34 cellular contexts compared by ENCODE assay signal in the genomic region with DNA sequence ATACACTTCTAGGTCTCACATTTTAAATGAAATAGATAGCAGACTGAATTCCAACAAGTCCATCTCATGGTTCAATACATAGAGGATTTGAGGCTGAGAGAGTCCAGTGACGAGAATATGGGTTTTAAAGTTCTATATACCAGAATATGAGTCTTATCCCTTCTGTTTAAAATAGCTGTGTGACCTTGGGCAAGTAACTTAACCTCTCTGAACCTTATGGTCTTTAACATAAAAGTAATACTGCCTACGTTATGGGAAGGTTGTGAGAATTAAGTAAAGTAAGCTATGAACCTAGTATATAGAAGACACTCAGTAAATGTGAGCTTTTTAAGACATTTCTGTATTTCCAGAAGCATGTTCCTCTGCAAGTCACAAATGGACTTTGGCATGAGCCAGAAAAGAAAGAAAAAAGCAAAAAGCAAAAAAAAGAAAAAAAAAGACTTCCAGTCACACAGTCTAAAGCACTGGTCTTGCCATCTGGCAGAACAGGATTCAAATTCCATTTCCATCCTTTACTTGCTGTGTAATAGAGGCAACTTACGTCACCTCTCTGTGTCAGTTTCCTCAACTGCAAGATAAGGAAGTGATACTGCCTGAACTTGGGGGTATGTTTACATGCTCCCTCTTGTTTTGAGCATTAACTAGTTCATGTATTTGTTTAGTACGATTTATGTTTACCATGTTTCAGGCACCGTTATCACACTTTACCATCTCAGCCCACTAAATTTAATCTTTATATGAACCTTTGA.
A peak's percentile ranks its signal among the peaks of the same experiment; 100 is the strongest.
DNase-seq lines count a peak whose midpoint lies in the region; ATAC-seq, FAIRE-seq and TF ChIP-seq lines count a peak whose summit lies in the region.
"Had no signal": no experiment of that assay in that cellular context is flagged by ENCODE, and none has a peak within 500 bp of the region (broad histone marks: within the 10 kb centered on the region; RNA-seq: fewer than 3 reads in every experiment).

No MANE protein-coding gene starts in this region.

- no peak overlapping the region for H3K27ac Mint-ChIP-seq in progenitor cell of endocrine pancreas
- H3K27ac Mint-ChIP-seq: activated CD8-positive, alpha-beta T cell treated with anti-CD3 and anti-CD28 coated beads, Interleukin-2, amount 10 ng/mL, durations not matched to agents 7 days and 5 days; activated naive CD4-positive, alpha-beta T cell treated with anti-CD3 and anti-CD28 coated beads, Interleukin-2, amount 50 U/mL, for 72 hours; activated T-helper 2 cell treated with anti-CD3 and anti-CD28 coated beads, Interferon-gamma antibody, Interleukin-2, Interleukin-4, amounts not matched to agents 10 μg/mL and 5 μg/mL and 100 μg/mL, durations not matched to agents 14 hours and 24 hours and 36 hours; CD4-positive, CD25-positive, alpha-beta regulatory T cell; naive thymus-derived CD4-positive, alpha-beta T cell; stimulated activated naive CD8-positive, alpha-beta T cell treated with anti-CD3 and anti-CD28 coated beads, Interleukin-15, Interleukin-2, amounts not matched to agents 100 ng/mL and 50 ng/mL, for 24 hours had no signal

- no peaks in the 10 kb centered on the region for H4K20me1 ChIP-seq in OCI-LY3 (ENCODE audit: insufficient read depth, low read length)

- TF ChIP-seq CTCF in A549 (IDR thresholded peaks at IDR 0.05): no peak
- TF ChIP-seq CTCF in OCI-LY3 (IDR thresholded peaks at IDR 0.05; ENCODE audit: low read depth, low read length): no peak
- no peak for TF ChIP-seq CTCF in ovary (IDR thresholded peaks at IDR 0.05)
- TF ChIP-seq CTCF in progenitor cell of endocrine pancreas (IDR thresholded peaks at IDR 0.05; ENCODE audit: unreplicated experiment): no peak

- TF ChIP-seq EP300 in A549 (IDR thresholded peaks at IDR 0.05) (no peak), ovary (IDR thresholded peaks at IDR 0.05) (no peak)

- no peak for ATAC-seq in A549
- peak; percentile 73 for ATAC-seq in GM18867 (IDR thresholded peaks at IDR 0.05; ENCODE audit: unreplicated experiment)
- peak; percentile 57 for ATAC-seq in HG02885 (IDR thresholded peaks at IDR 0.05; ENCODE audit: poor library complexity, unreplicated experiment)
- ATAC-seq: activated CD4-positive, CD25-positive, alpha-beta regulatory T cell treated with anti-CD3 and anti-CD28 coated beads, Interleukin-2, amount 50 U/mL, for 24 hours; activated CD8-positive, alpha-beta T cell treated with anti-CD3 and anti-CD28 coated beads, Interleukin-2, amount 10 ng/mL, durations not matched to agents 7 days and 5 days; activated naive CD4-positive, alpha-beta T cell treated with anti-CD3 and anti-CD28 coated beads, Interleukin-2, amount 50 U/mL, for 72 hours; HepG2; naive thymus-derived CD4-positive, alpha-beta T cell had no signal

- no peak for DNase-seq in A549 (ENCODE audit: low read depth in 1 of 2, low spot score in 1 of 2)
- no peak for DNase-seq in stimulated activated CD4-positive, alpha-beta T cell treated with anti-CD3 and anti-CD28 coated beads, Interleukin-15, amount 100 ng/mL, for 24 hours
- DNase-seq in HUDEP-2 (lab: John Stamatoyannopoulos, UW; ENCODE audit: unreplicated experiment in 76 of 76): no peak
- DNase-seq in ovary: no peak
- DNase-seq in progenitor cell of endocrine pancreas (ENCODE audit: low spot score, unreplicated experiment): no peak
- DNase-seq: 8988T; activated CD8-positive, alpha-beta T cell treated with anti-CD3 and anti-CD28 coated beads, Interleukin-2, amount 10 ng/mL, durations not matched to agents 7 days and 5 days; CD4-positive, CD25-positive, alpha-beta regulatory T cell; EL; HCEC 1CT; head of caudate nucleus; Kasumi-1; kidney; midbrain; naive thymus-derived CD4-positive, alpha-beta T cell; NCI-H1048; NCI-H187; NCI-H524 treated with DMSO at 0.1 percent for 48 hours; NK-92 treated with Interleukin-12 subunit alpha and Interleukin-12 subunit beta, amount 100 ng/mL, for 24 hours; T-helper 1 cell had no signal

- no peak overlapping the region for H3K9ac ChIP-seq in OCI-LY3 (ENCODE audit: low read length)

- CTCF ChIA-PET in A549 (lab: Yijun Ruan, JAX): no interaction called here

- no peak overlapping the region for H3K4me3 ChIP-seq in A549
- H3K4me3 ChIP-seq in OCI-LY3 (ENCODE audit: low read length): no peak overlapping the region
- no peak overlapping the region for H3K4me3 ChIP-seq in ovary
- H3K4me3 ChIP-seq: breast epithelium, thoracic aorta had no signal

- peak; percentile 7 for FAIRE-seq in A549 (lab: Jason Lieb, UNC)
- FAIRE-seq: D721Med, HepG2, kidney, TTC549 had no signal

- H3K36me3 ChIP-seq in OCI-LY3 (replicated peaks; ENCODE audit: low read depth, low read length) (no peaks in the 10 kb centered on the region), ovary (no peaks in the 10 kb centered on the region)
- H3K36me3 ChIP-seq: breast epithelium, thoracic aorta had no signal

- H3K4me1 ChIP-seq in A549 (no peaks in the 10 kb centered on the region), OCI-LY3 (ENCODE audit: low read length) (peaks cover 24% of the 10 kb centered on the region), ovary (ENCODE audit: insufficient read depth) (no peaks in the 10 kb centered on the region)
- H3K4me1 ChIP-seq: breast epithelium had no signal

- 24% methylated on average over 5 of the region's 5 CpGs for WGBS in A549 (ENCODE audit: missing lambda C conversion rate)
- 56 to 65% (median 57%) methylated on average over 5 of the region's 5 CpGs for WGBS in ovary, 3 donors

- H3K4me1 Mint-ChIP-seq in progenitor cell of endocrine pancreas (ENCODE audit: low read depth): no peaks in the 10 kb centered on the region
- H3K4me1 Mint-ChIP-seq: CD4-positive, CD25-positive, alpha-beta regulatory T cell; naive thymus-derived CD4-positive, alpha-beta T cell had no signal

- H3K79me2 ChIP-seq in OCI-LY3 (ENCODE audit: low read length): no peaks in the 10 kb centered on the region

- no peak overlapping the region for H3K4me3 Mint-ChIP-seq in progenitor cell of endocrine pancreas (ENCODE audit: low read depth)
- H3K4me3 Mint-ChIP-seq: CD4-positive, CD25-positive, alpha-beta regulatory T cell; naive thymus-derived CD4-positive, alpha-beta T cell; stimulated activated naive CD8-positive, alpha-beta T cell treated with anti-CD3 and anti-CD28 coated beads, Interleukin-15, Interleukin-2, amounts not matched to agents 100 ng/mL and 50 ng/mL, for 24 hours had no signal

- H3K27me3 ChIP-seq in OCI-LY3 (ENCODE audit: low read depth, low read length) (no peaks in the 10 kb centered on the region; the same call in 1 of the 2 replicates), ovary (no peaks in the 10 kb centered on the region)
- H3K27me3 ChIP-seq: breast epithelium had no signal

- no peak for TF ChIP-seq RAD21 in A549 (conservative IDR thresholded peaks at IDR 0.05 in 1 of 2, IDR thresholded peaks at IDR 0.05 in 1 of 2)

- H3K9me3 ChIP-seq in A549: no peaks in the 10 kb centered on the region
- no peaks in the 10 kb centered on the region for H3K9me3 ChIP-seq in OCI-LY3 (ENCODE audit: insufficient read depth, low read length)
- H3K9me3 ChIP-seq in ovary: no peaks in the 10 kb centered on the region
- H3K9me3 ChIP-seq: breast epithelium, thoracic aorta had no signal

- TF ChIP-seq POLR2A in A549 (IDR thresholded peaks at IDR 0.05; ENCODE audit: low read length): no peak
- TF ChIP-seq POLR2A in ovary (IDR thresholded peaks at IDR 0.05): no peak

- no peaks in the 10 kb centered on the region for H3K36me3 Mint-ChIP-seq in progenitor cell of endocrine pancreas (ENCODE audit: insufficient read depth)
- H3K36me3 Mint-ChIP-seq: activated naive CD4-positive, alpha-beta T cell treated with anti-CD3 and anti-CD28 coated beads, Interleukin-2, amount 50 U/mL, for 72 hours; CD4-positive, CD25-positive, alpha-beta regulatory T cell; naive thymus-derived CD4-positive, alpha-beta T cell had no signal

- POLR2A ChIA-PET in A549 (lab: Yijun Ruan, JAX): no interaction called here

- no peak overlapping the region for H3K27ac ChIP-seq in A549
- H3K27ac ChIP-seq in OCI-LY3 (ENCODE audit: low read length): no peak overlapping the region
- no peak overlapping the region for H3K27ac ChIP-seq in ovary
- H3K27ac ChIP-seq: breast epithelium, epithelial cell of prostate, HL-60, thoracic aorta had no signal

- 0 out of 2 replicates have a peak overlapping the region, but pooled peaks have one; percentile 31 for H2AFZ ChIP-seq in OCI-LY3 (ENCODE audit: low read depth, low read length)

- intact Hi-C loops in ovary (cut with DNase I): no loop called here

- H3K4me2 ChIP-seq in A549 (no peak overlapping the region), OCI-LY3 (ENCODE audit: low read length) (no peak overlapping the region; the same call in 1 of the 2 replicates)

- peaks cover 3% of the 10 kb centered on the region for H3K9me3 Mint-ChIP-seq in progenitor cell of endocrine pancreas (ENCODE audit: low read depth)

- H3K27me3 Mint-ChIP-seq in progenitor cell of endocrine pancreas: peaks cover 7% of the 10 kb centered on the region
- H3K27me3 Mint-ChIP-seq: CD4-positive, CD25-positive, alpha-beta regulatory T cell; stimulated activated naive CD8-positive, alpha-beta T cell treated with anti-CD3 and anti-CD28 coated beads, Interleukin-15, Interleukin-2, amounts not matched to agents 100 ng/mL and 50 ng/mL, for 24 hours had no signal

TF ChIP-seq in A549, 52 proteins besides CTCF, POLR2A, EP300 and RAD21:
- TF ChIP-seq ZNF302 (CRISPR knock-in tag; IDR thresholded peaks at IDR 0.05) (no peak), HOXA7 (CRISPR knock-in tag; IDR thresholded peaks at IDR 0.05) (no peak), HDAC2 (IDR thresholded peaks at IDR 0.05) (no peak), EHF (CRISPR knock-in tag; IDR thresholded peaks at IDR 0.05) (no peak)

Comparison
In these comparisons a context has a peak if more than half of its experiments do, and no peak if none do; other contexts are left out.
1. ATAC-seq: peak in GM18867 (single experiment) and HG02885 (single experiment); none in A549 (0 of 2).